Comparison of ENCODE assay signal across 26 cellular contexts in the genomic region with DNA sequence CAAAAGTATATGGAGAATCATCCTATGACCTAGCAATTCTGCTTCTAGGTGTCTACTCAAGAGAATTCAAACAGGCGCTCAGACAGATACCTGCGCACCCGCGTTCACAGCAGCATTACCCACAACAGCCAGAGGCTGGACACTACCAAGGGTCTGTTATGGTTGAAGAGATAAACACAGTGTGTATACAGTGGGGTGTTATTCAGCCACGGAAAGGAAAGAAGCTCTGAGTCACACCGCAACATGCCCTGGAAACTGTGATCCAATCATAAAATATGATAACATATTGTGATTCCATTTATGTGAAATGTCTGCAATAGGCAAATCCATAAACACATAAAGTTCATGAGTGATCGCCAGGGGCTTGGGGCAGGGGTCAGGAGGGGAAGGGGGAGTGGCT. TPM values are rescaled to one million over a fixed set of nuclear protein-coding genes. Genes with fewer than 3 reads are reported as not detected.
DNase-seq lines count a peak whose midpoint lies in the region; ATAC-seq and TF ChIP-seq lines count a peak whose summit lies in the region.
"Had no signal": no experiment of that assay in that cellular context is flagged by ENCODE, and none has a peak within 500 bp of the region (broad histone marks: within the 10 kb centered on the region; RNA-seq: fewer than 3 reads in every experiment).

No MANE protein-coding gene starts in this region.

- no peak for TF ChIP-seq POLR2A in vagina (IDR thresholded peaks at IDR 0.05)

- DNase-seq in MG63 (peak; percentile 27), cardiac fibroblast (ENCODE audit: low read depth in 2 of 2) (peak; percentile 30 to 57), iris pigment epithelial cell (ENCODE audit: low read depth) (peak; percentile 85), vagina (ENCODE audit: extremely low spot score in 2 of 2) (no peak), GM20000 (ENCODE audit: low spot score) (no peak), activated gamma-delta T cell treated with Interleukin-2 at 50 U/mL for 16 hours (no peak)
- no peak for DNase-seq in activated naive CD8-positive, alpha-beta T cell treated with anti-CD3 and anti-CD28 coated beads, Interleukin-2, amount 50 U/mL, for 24 hours
- DNase-seq: activated CD4-positive, CD25-positive, alpha-beta regulatory T cell treated with anti-CD3 and anti-CD28 coated beads, Interleukin-2, amount 50 U/mL, for 72 hours; activated T-cell treated with anti-CD3 and anti-CD28 coated beads, Interleukin-2, amount 50 U/mL, for 1 hour; CD4-positive, alpha-beta T cell; DMS153; effector memory CD4-positive, alpha-beta T cell; GF-D8; NCI-H1092; NCI-H1930; NCI-H2227 treated with DMSO at 0.1 percent for 48 hours; NCI-H774; Right ventricle myocardium superior; stimulated activated CD4-positive, alpha-beta T cell treated with anti-CD3 and anti-CD28 coated beads, Interleukin-1b, Interleukin-23, amount 100 ng/mL, for 48 hours; uterus had no signal

- no peak overlapping the region for H3K27ac Mint-ChIP-seq in activated naive CD8-positive, alpha-beta T cell treated with anti-CD3 and anti-CD28 coated beads, Interleukin-2, amount 50 U/mL, for 24 hours
- H3K27ac Mint-ChIP-seq: CD4-positive, alpha-beta T cell; progenitor cell of endocrine pancreas had no signal

- no peak overlapping the region for H3K4me3 Mint-ChIP-seq in activated naive CD8-positive, alpha-beta T cell treated with anti-CD3 and anti-CD28 coated beads, Interleukin-2, amount 50 U/mL, for 24 hours
- H3K4me3 Mint-ChIP-seq: CD4-positive, alpha-beta T cell; neural crest cell had no signal

- H3K9me3 ChIP-seq in MG63 (no peaks in the 10 kb centered on the region), vagina (no peaks in the 10 kb centered on the region)
- H3K9me3 ChIP-seq: heart right ventricle, suprapubic skin, uterus had no signal

- no peak for ATAC-seq in activated naive CD8-positive, alpha-beta T cell treated with anti-CD3 and anti-CD28 coated beads, Interleukin-2, amount 50 U/mL, for 24 hours

- intact Hi-C loops in vagina (cut with DNase I): loop anchor here (10.0 kb wide), 1 partner anchor 181 kb away; the partner anchor contains the start of gene KLHDC4

- peak overlapping the region; percentile 96 for H3K27ac ChIP-seq in vagina
- H3K27ac ChIP-seq: heart right ventricle, suprapubic skin had no signal

- TF ChIP-seq CTCF in cardiac fibroblast (IDR thresholded peaks at IDR 0.05; ENCODE audit: low read depth, low read length) (no peak), vagina (IDR thresholded peaks at IDR 0.05) (no peak), GM20000 (IDR thresholded peaks at IDR 0.05; ENCODE audit: extremely low read depth, missing control alignments) (no peak)

- H3K36me3 Mint-ChIP-seq in activated naive CD8-positive, alpha-beta T cell treated with anti-CD3 and anti-CD28 coated beads, Interleukin-2, amount 50 U/mL, for 24 hours (ENCODE audit: low read depth): no peaks in the 10 kb centered on the region

- H3K4me1 Mint-ChIP-seq in activated naive CD8-positive, alpha-beta T cell treated with anti-CD3 and anti-CD28 coated beads, Interleukin-2, amount 50 U/mL, for 24 hours: peaks cover 5% of the 10 kb centered on the region

- peaks cover 55% of the 10 kb centered on the region for H3K27me3 Mint-ChIP-seq in activated naive CD8-positive, alpha-beta T cell treated with anti-CD3 and anti-CD28 coated beads, Interleukin-2, amount 50 U/mL, for 24 hours

- H3K9me3 Mint-ChIP-seq in activated naive CD8-positive, alpha-beta T cell treated with anti-CD3 and anti-CD28 coated beads, Interleukin-2, amount 50 U/mL, for 24 hours: no peaks in the 10 kb centered on the region
- H3K9me3 Mint-ChIP-seq: CD4-positive, alpha-beta T cell; neural crest cell had no signal

- H3K27me3 ChIP-seq in MG63 (no peaks in the 10 kb centered on the region), vagina (no peaks in the 10 kb centered on the region)
- H3K27me3 ChIP-seq: uterus had no signal

- H3K4me1 ChIP-seq in vagina: peaks cover 35% of the 10 kb centered on the region

- H3K4me3 ChIP-seq in MG63: no peak overlapping the region
- no peak overlapping the region for H3K4me3 ChIP-seq in cardiac fibroblast (replicated peaks in 1 of 2; ENCODE audit: low read depth in 2 of 2, low read length in 2 of 2)
- H3K4me3 ChIP-seq in vagina: no peak overlapping the region
- H3K4me3 ChIP-seq: heart right ventricle, suprapubic skin, uterus had no signal

- H3K36me3 ChIP-seq in MG63: no peaks in the 10 kb centered on the region
- no peaks in the 10 kb centered on the region for H3K36me3 ChIP-seq in vagina
- H3K36me3 ChIP-seq: heart right ventricle, suprapubic skin, uterus had no signal

RNA-seq across cellular contexts. Expression of gene JPH3, which starts 18.0 kb away (rescaled TPM):
- total RNA-seq in MG63 (2014; rRNA removed; shearing (Covaris generic); ENCODE audit: low replicate concordance): 1.3 and 1.7 TPM in 2 replicates
- total RNA-seq in vagina: 2.0 TPM
- total RNA-seq: CD4-positive, alpha-beta T cell; HT1080; OCI-LY7; suprapubic skin had no signal

Comparison
In these comparisons a context has a peak if more than half of its experiments do, and no peak if none do; other contexts are left out.
1. DNase-seq: peak in MG63 (single experiment), cardiac fibroblast (2 of 2) and iris pigment epithelial cell (single experiment); none in vagina (0 of 2), GM20000 (single experiment), activated gamma-delta T cell treated with Interleukin-2 at 50 U/mL for 16 hours (single experiment) and activated naive CD8-positive, alpha-beta T cell treated with anti-CD3 and anti-CD28 coated beads, Interleukin-2, amount 50 U/mL, for 24 hours (single experiment).